In genomic region chr1:179953974-179954493, GRCh38 we compare ENCODE assay signal across 8 cellular contexts. TPM values are rescaled to one million over a fixed set of nuclear protein-coding genes. Genes with fewer than 3 reads are reported as not detected.
DNase-seq lines count a peak whose midpoint lies in the region; ATAC-seq and TF ChIP-seq lines count a peak whose summit lies in the region.

No MANE protein-coding gene starts in this region.

- H3K36me3 ChIP-seq in upper lobe of right lung, result no peaks in the 10 kb centered on the region

- H3K4me1 ChIP-seq in upper lobe of right lung, result peaks cover 32% of the 10 kb centered on the region

- H3K4me3 Mint-ChIP-seq in activated CD8-positive, alpha-beta T cell treated with anti-CD3 and anti-CD28 coated beads, Interleukin-2, amount 10 ng/mL, durations not matched to agents 7 days and 5 days, result peak overlapping the region; percentile 79
- H3K4me3 Mint-ChIP-seq in neural crest cell, result peak overlapping the region; percentile 88

- H3K36me3 Mint-ChIP-seq in activated CD8-positive, alpha-beta T cell treated with anti-CD3 and anti-CD28 coated beads, Interleukin-2, amount 10 ng/mL, durations not matched to agents 7 days and 5 days (ENCODE audit: low read depth), result no peaks in the 10 kb centered on the region
- no peaks in the 10 kb centered on the region for H3K36me3 Mint-ChIP-seq in neural crest cell (ENCODE audit: low read depth)

- DNase-seq in NCI-H510A (lab: John Stamatoyannopoulos, UW) (peak; percentile 21), neural crest cell (ENCODE audit: low read depth, low spot score) (no peak), upper lobe of right lung (no peak)
- peak; percentile 58 for DNase-seq in activated CD8-positive, alpha-beta T cell treated with anti-CD3 and anti-CD28 coated beads, Interleukin-2, amount 10 ng/mL, durations not matched to agents 7 days and 5 days

- H3K27ac ChIP-seq in upper lobe of right lung, result peak overlapping the region; percentile 96

- H3K9me3 Mint-ChIP-seq in activated CD8-positive, alpha-beta T cell treated with anti-CD3 and anti-CD28 coated beads, Interleukin-2, amount 10 ng/mL, durations not matched to agents 7 days and 5 days (ENCODE audit: insufficient read depth), result no peaks in the 10 kb centered on the region
- no peaks in the 10 kb centered on the region for H3K9me3 Mint-ChIP-seq in neural crest cell

- H3K27ac Mint-ChIP-seq in activated CD8-positive, alpha-beta T cell treated with anti-CD3 and anti-CD28 coated beads, Interleukin-2, amount 10 ng/mL, durations not matched to agents 7 days and 5 days, result peak overlapping the region; percentile 98
- peak overlapping the region; percentile 82 for H3K27ac Mint-ChIP-seq in neural crest cell (ENCODE audit: unreplicated experiment)

- POLR2A ChIA-PET in activated CD8-positive, alpha-beta T cell treated with anti-CD3 and anti-CD28 coated beads, Interleukin-2, amount 10 ng/mL, durations not matched to agents 7 days and 5 days (lab: Charles Lee), result interaction anchor here (0.8 to 4.4 kb wide), 6 partner anchors 23 to 72 kb away, joined by 3 to 61 read pairs (median 5); partner anchors contain the start of gene TOR1AIP1

- H3K4me1 Mint-ChIP-seq in activated CD8-positive, alpha-beta T cell treated with anti-CD3 and anti-CD28 coated beads, Interleukin-2, amount 10 ng/mL, durations not matched to agents 7 days and 5 days (ENCODE audit: low read depth), result peaks cover 47% of the 10 kb centered on the region
- peaks cover 28% of the 10 kb centered on the region for H3K4me1 Mint-ChIP-seq in neural crest cell

- H3K9me3 ChIP-seq in upper lobe of right lung, result no peaks in the 10 kb centered on the region

- peak; percentile 16; the same call in 1 of the 2 replicates for TF ChIP-seq CTCF in GM12875 (IDR thresholded peaks at IDR 0.05; ENCODE audit: borderline replicate concordance, insufficient read depth, low read depth, low read length)
- peak; percentile 45 for TF ChIP-seq CTCF in neural crest cell (conservative IDR thresholded peaks at IDR 0.05)
- TF ChIP-seq CTCF in upper lobe of right lung (IDR thresholded peaks at IDR 0.05), result no peak

- ATAC-seq in HG02938 (IDR thresholded peaks at IDR 0.05; ENCODE audit: unreplicated experiment), result peak; percentile 26
- peak; percentile 21 for ATAC-seq in activated CD8-positive, alpha-beta T cell treated with anti-CD3 and anti-CD28 coated beads, Interleukin-2, amount 10 ng/mL, durations not matched to agents 7 days and 5 days
- ATAC-seq in esophagus mucosa, result peak; percentile 1
- ATAC-seq in upper lobe of right lung, result peak; percentile 6
- ATAC-seq in HG03460 (IDR thresholded peaks at IDR 0.05; ENCODE audit: unreplicated experiment), result no peak

- intact Hi-C loops in upper lobe of right lung (cut with DNase I), result no loop called here

- H3K27me3 ChIP-seq in upper lobe of right lung, result no peaks in the 10 kb centered on the region

- peak overlapping the region; percentile 97 for H3K4me3 ChIP-seq in GM12875 (ENCODE audit: low read depth, low read length)
- H3K4me3 ChIP-seq in upper lobe of right lung, result peak overlapping the region; percentile 95

- CTCF ChIA-PET in activated CD8-positive, alpha-beta T cell treated with anti-CD3 and anti-CD28 coated beads, Interleukin-2, amount 10 ng/mL, durations not matched to agents 7 days and 5 days (lab: Charles Lee), result interaction anchor here (0.7 to 2.0 kb wide), 8 partner anchors 12 to 225 kb away, joined by 3 to 6 read pairs (median 4); partner anchors contain the start of gene TOR1AIP2

- no peaks in the 10 kb centered on the region for H3K27me3 Mint-ChIP-seq in activated CD8-positive, alpha-beta T cell treated with anti-CD3 and anti-CD28 coated beads, Interleukin-2, amount 10 ng/mL, durations not matched to agents 7 days and 5 days (ENCODE audit: low read depth)
- H3K27me3 Mint-ChIP-seq in neural crest cell (ENCODE audit: low read depth), result no peaks in the 10 kb centered on the region

RNA-seq across cellular contexts. Expression of gene CEP350, which starts 0.6 kb away (rescaled TPM):
- 10 to 100 TPM; 59.3 to 65.1 TPM for total RNA-seq in activated CD8-positive, alpha-beta T cell treated with anti-CD3 and anti-CD28 coated beads, Interleukin-2, amount 10 ng/mL, durations not matched to agents 7 days and 5 days
- total RNA-seq in esophagus mucosa (35.1 TPM), neural crest cell (44.8 and 50.1 TPM in 2 replicates), upper lobe of right lung (51.2 TPM)

Comparison
In these comparisons a context has a peak if more than half of its experiments do, and no peak if none do; other contexts are left out.
1. DNase-seq: peak in NCI-H510A (single experiment) and activated CD8-positive, alpha-beta T cell treated with anti-CD3 and anti-CD28 coated beads, Interleukin-2, amount 10 ng/mL, durations not matched to agents 7 days and 5 days (single experiment); none in neural crest cell (single experiment) and upper lobe of right lung (single experiment).